In the genomic region with DNA sequence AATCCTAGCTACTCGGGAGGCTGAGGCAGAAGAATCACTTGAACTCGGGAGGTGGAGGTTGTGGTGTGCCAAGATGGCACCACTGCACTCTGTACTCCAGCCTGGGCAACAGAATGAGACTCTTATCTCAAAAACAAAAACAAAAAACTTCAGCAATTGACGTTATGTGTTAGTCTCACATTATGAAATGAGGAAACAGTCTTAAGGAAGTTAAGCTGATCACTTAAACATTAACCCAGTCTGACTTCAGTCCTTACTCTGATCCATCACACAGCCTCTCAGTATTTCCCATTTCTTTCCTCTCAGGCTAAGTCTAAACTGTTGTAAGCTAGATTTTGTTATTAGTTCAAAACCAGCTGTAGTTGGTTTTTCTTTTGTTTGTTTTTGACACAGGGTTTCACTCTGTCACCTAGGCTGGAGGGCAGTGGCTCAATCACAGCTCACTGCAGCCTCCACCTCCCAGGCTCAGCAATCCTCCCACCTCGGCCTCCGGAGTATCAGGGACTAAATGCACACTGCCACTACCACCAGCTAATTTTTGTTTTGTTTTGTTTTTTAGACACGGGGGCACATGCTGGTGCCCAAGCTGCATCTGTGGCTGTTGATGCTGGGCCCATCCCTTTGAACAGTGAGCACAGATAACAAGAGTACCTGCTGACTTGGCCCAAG, we compare ENCODE assay signal across 14 cellular contexts. TPM values are rescaled to one million over a fixed set of nuclear protein-coding genes. Genes with fewer than 3 reads are reported as not detected.
A peak's percentile ranks its signal among the peaks of the same experiment; 100 is the strongest.
DNase-seq lines count a peak whose midpoint lies in the region; ATAC-seq and TF ChIP-seq lines count a peak whose summit lies in the region.
"Had no signal": no experiment of that assay in that cellular context is flagged by ENCODE, and none has a peak within 500 bp of the region (broad histone marks: within the 10 kb centered on the region; RNA-seq: fewer than 3 reads in every experiment).

No MANE protein-coding gene starts in this region.

- no peak overlapping the region for H3K4me3 Mint-ChIP-seq in activated naive CD4-positive, alpha-beta T cell treated with anti-CD3 and anti-CD28 coated beads, Interleukin-2, amount 50 U/mL, for 24 hours
- no peak overlapping the region for H3K4me3 Mint-ChIP-seq in activated CD8-positive, alpha-beta T cell treated with anti-CD3 and anti-CD28 coated beads, Interleukin-2, amount 10 ng/mL, durations not matched to agents 7 days and 5 days

- DNase-seq in activated naive CD4-positive, alpha-beta T cell treated with Interleukin-2 at 50 U/mL for 16 hours, result no peak
- DNase-seq in activated CD8-positive, alpha-beta T cell treated with anti-CD3 and anti-CD28 coated beads, Interleukin-2, amount 10 ng/mL, durations not matched to agents 7 days and 5 days, result no peak
- DNase-seq in mucosa of descending colon (peak in 1 of 3 donors; percentile 42), upper lobe of right lung (peak; percentile 27), iPS-NIHi7 (ENCODE audit: extremely low spot score) (no peak), middle frontal gyrus (ENCODE audit: extremely low spot score, low spot score) (no peak), left ventricle myocardium inferior (no peak)
- DNase-seq: amygdala; KBM-7; NCI-H146; NCI-H510A treated with DMSO at 0.1 percent for 48 hours; stimulated activated CD8-positive, alpha-beta memory T cell treated with anti-CD3 and anti-CD28 coated beads, Interleukin-4, amount 100 ng/mL, for 48 hours had no signal

- H3K4me1 ChIP-seq in mucosa of descending colon (ENCODE audit: low read depth) (peaks cover 10% of the 10 kb centered on the region), upper lobe of right lung (peaks cover 3% of the 10 kb centered on the region), left ventricle myocardium inferior (peaks cover 5% of the 10 kb centered on the region)

- peak overlapping the region; percentile 35 for H3K27ac Mint-ChIP-seq in activated naive CD4-positive, alpha-beta T cell treated with anti-CD3 and anti-CD28 coated beads, Interleukin-2, amount 50 U/mL, for 24 hours
- peak overlapping the region; percentile 9 for H3K27ac Mint-ChIP-seq in activated CD8-positive, alpha-beta T cell treated with anti-CD3 and anti-CD28 coated beads, Interleukin-2, amount 10 ng/mL, durations not matched to agents 7 days and 5 days

- no peaks in the 10 kb centered on the region for H3K9me3 Mint-ChIP-seq in activated naive CD4-positive, alpha-beta T cell treated with anti-CD3 and anti-CD28 coated beads, Interleukin-2, amount 50 U/mL, for 24 hours
- no peaks in the 10 kb centered on the region for H3K9me3 Mint-ChIP-seq in activated CD8-positive, alpha-beta T cell treated with anti-CD3 and anti-CD28 coated beads, Interleukin-2, amount 10 ng/mL, durations not matched to agents 7 days and 5 days (ENCODE audit: insufficient read depth)

- no peak for ATAC-seq in activated CD8-positive, alpha-beta T cell treated with anti-CD3 and anti-CD28 coated beads, Interleukin-2, amount 10 ng/mL, durations not matched to agents 7 days and 5 days
- ATAC-seq in mucosa of descending colon, result peak; percentile 94
- ATAC-seq in upper lobe of right lung, result peak; percentile 77

- POLR2A ChIA-PET in activated CD8-positive, alpha-beta T cell treated with anti-CD3 and anti-CD28 coated beads, Interleukin-2, amount 10 ng/mL, durations not matched to agents 7 days and 5 days (lab: Charles Lee), result interaction anchor here (0.6 kb wide), 1 partner anchor 117 kb away, joined by 3 read pairs; no protein-coding TSS in a partner anchor

- H3K9me3 ChIP-seq in mucosa of descending colon (no peaks in the 10 kb centered on the region), upper lobe of right lung (no peaks in the 10 kb centered on the region), left ventricle myocardium inferior (replicated peaks) (no peaks in the 10 kb centered on the region)
- H3K9me3 ChIP-seq: BLaER1 had no signal

- TF ChIP-seq CTCF in mucosa of descending colon (IDR thresholded peaks at IDR 0.05) (no peak), upper lobe of right lung (IDR thresholded peaks at IDR 0.05) (no peak), left ventricle myocardium inferior (IDR thresholded peaks at IDR 0.05; ENCODE audit: borderline replicate concordance) (no peak)

- peak overlapping the region; percentile 58 for H3K27ac ChIP-seq in upper lobe of right lung
- no peak overlapping the region for H3K27ac ChIP-seq in left ventricle myocardium inferior (replicated peaks)
- H3K27ac ChIP-seq: BLaER1 had no signal

- CTCF ChIA-PET in activated CD8-positive, alpha-beta T cell treated with anti-CD3 and anti-CD28 coated beads, Interleukin-2, amount 10 ng/mL, durations not matched to agents 7 days and 5 days (lab: Charles Lee), result interaction anchor here (0.8 to 1.9 kb wide), 4 partner anchors 17 to 53 kb away, joined by 3 to 12 read pairs (median 6); no protein-coding TSS in a partner anchor

- no peaks in the 10 kb centered on the region for H3K27me3 Mint-ChIP-seq in activated naive CD4-positive, alpha-beta T cell treated with anti-CD3 and anti-CD28 coated beads, Interleukin-2, amount 50 U/mL, for 24 hours
- no peaks in the 10 kb centered on the region for H3K27me3 Mint-ChIP-seq in activated CD8-positive, alpha-beta T cell treated with anti-CD3 and anti-CD28 coated beads, Interleukin-2, amount 10 ng/mL, durations not matched to agents 7 days and 5 days (ENCODE audit: low read depth)

- intact Hi-C loops in mucosa of descending colon (cut with DNase I, micrococcal nuclease) (no loop called here), upper lobe of right lung (cut with DNase I) (no loop called here), left ventricle myocardium inferior (cut with micrococcal nuclease) (no loop called here)

- peaks cover 11% of the 10 kb centered on the region for H3K36me3 Mint-ChIP-seq in activated naive CD4-positive, alpha-beta T cell treated with anti-CD3 and anti-CD28 coated beads, Interleukin-2, amount 50 U/mL, for 24 hours
- H3K36me3 Mint-ChIP-seq in activated CD8-positive, alpha-beta T cell treated with anti-CD3 and anti-CD28 coated beads, Interleukin-2, amount 10 ng/mL, durations not matched to agents 7 days and 5 days (ENCODE audit: low read depth), result peaks cover 63% of the 10 kb centered on the region

- no peaks in the 10 kb centered on the region for H3K27me3 ChIP-seq in upper lobe of right lung
- H3K27me3 ChIP-seq in left ventricle myocardium inferior (ENCODE audit: low read depth), result no peaks in the 10 kb centered on the region
- H3K27me3 ChIP-seq: BLaER1 had no signal

- peaks cover 3% of the 10 kb centered on the region for H3K36me3 ChIP-seq in mucosa of descending colon (ENCODE audit: low read depth)
- H3K36me3 ChIP-seq in upper lobe of right lung, result peaks cover 11% of the 10 kb centered on the region
- peaks cover 19% of the 10 kb centered on the region for H3K36me3 ChIP-seq in left ventricle myocardium inferior

- H3K4me3 ChIP-seq in mucosa of descending colon (no peak overlapping the region), upper lobe of right lung (no peak overlapping the region), left ventricle myocardium inferior (no peak overlapping the region)
- H3K4me3 ChIP-seq: BLaER1 had no signal

- peaks cover 17% of the 10 kb centered on the region for H3K4me1 Mint-ChIP-seq in activated naive CD4-positive, alpha-beta T cell treated with anti-CD3 and anti-CD28 coated beads, Interleukin-2, amount 50 U/mL, for 24 hours
- peaks cover 29% of the 10 kb centered on the region for H3K4me1 Mint-ChIP-seq in activated CD8-positive, alpha-beta T cell treated with anti-CD3 and anti-CD28 coated beads, Interleukin-2, amount 10 ng/mL, durations not matched to agents 7 days and 5 days (ENCODE audit: low read depth)

RNA-seq across cellular contexts. Expression of gene JPT1, which starts 6.3 kb away (rescaled TPM):
- total RNA-seq in activated CD8-positive, alpha-beta T cell treated with anti-CD3 and anti-CD28 coated beads, Interleukin-2, amount 10 ng/mL, durations not matched to agents 7 days and 5 days, result 100 to 1,000 TPM; 301 to 319 TPM
- 100 to 1,000 TPM; 105 to 314 (median 209) TPM for total RNA-seq in mucosa of descending colon
- total RNA-seq in upper lobe of right lung, result 47.8 TPM
- 13.8 TPM for total RNA-seq in left ventricle myocardium inferior

RNA-seq across cellular contexts. Expression of gene NT5C, which starts 16.5 kb away (rescaled TPM):
- 10 to 100 TPM; 68.5 to 68.8 TPM for total RNA-seq in activated CD8-positive, alpha-beta T cell treated with anti-CD3 and anti-CD28 coated beads, Interleukin-2, amount 10 ng/mL, durations not matched to agents 7 days and 5 days
- total RNA-seq in mucosa of descending colon (10 to 100 TPM; 57.2 to 97.6 (median 75.4) TPM), upper lobe of right lung (35.8 TPM), left ventricle myocardium inferior (25.9 TPM)

RNA-seq across cellular contexts. Expression of gene SUMO2, which starts 34.7 kb away (rescaled TPM):
- 100 to 1,000 TPM; 491 to 520 TPM for total RNA-seq in activated CD8-positive, alpha-beta T cell treated with anti-CD3 and anti-CD28 coated beads, Interleukin-2, amount 10 ng/mL, durations not matched to agents 7 days and 5 days
- total RNA-seq in mucosa of descending colon (100 to 1,000 TPM; 218 to 304 (median 254) TPM), upper lobe of right lung (316 TPM), left ventricle myocardium inferior (183 TPM)

RNA-seq across cellular contexts. Expression of gene ARMC7, which starts 38.2 kb away (rescaled TPM):
- 10 to 100 TPM; 16.1 to 17.0 TPM for total RNA-seq in activated CD8-positive, alpha-beta T cell treated with anti-CD3 and anti-CD28 coated beads, Interleukin-2, amount 10 ng/mL, durations not matched to agents 7 days and 5 days
- 10 to 100 TPM; 16.7 to 24.3 (median 18.3) TPM for total RNA-seq in mucosa of descending colon
- 18.0 TPM for total RNA-seq in upper lobe of right lung
- total RNA-seq in left ventricle myocardium inferior, result 6.2 TPM

RNA-seq across cellular contexts. Expression of gene NUP85, which starts 57.5 kb away (rescaled TPM):
- total RNA-seq in activated CD8-positive, alpha-beta T cell treated with anti-CD3 and anti-CD28 coated beads, Interleukin-2, amount 10 ng/mL, durations not matched to agents 7 days and 5 days, result 100 to 1,000 TPM; 135 TPM
- total RNA-seq in mucosa of descending colon, result 10 to 100 TPM; 48.4 to 63.4 (median 62.2) TPM
- total RNA-seq in upper lobe of right lung, result 63.7 TPM
- 21.2 TPM for total RNA-seq in left ventricle myocardium inferior
